1 cellular context compared by ENCODE assay signal in genomic region chr13:75411924-75412537, GRCh38.
TF ChIP-seq lines count a peak whose summit lies in the region.

No MANE protein-coding gene starts in this region.

TF ChIP-seq in HepG2, 621 proteins besides CTCF, POLR2A, EP300 and RAD21 (continued from another document and continues in another):
- TF ChIP-seq ELK4 (CRISPR knock-in tag; IDR thresholded peaks at IDR 0.05; ENCODE audit: borderline replicate concordance) (no peak), FOXK2 (IDR thresholded peaks at IDR 0.05) (no peak), KDM4B (CRISPR knock-in tag; IDR thresholded peaks at IDR 0.05) (peak; percentile 80; the same call in 1 of the 2 replicates), RERE (CRISPR knock-in tag; IDR thresholded peaks at IDR 0.05; ENCODE audit: low read depth) (0 out of 2 replicates have a peak, but pooled peaks have one; percentile 49), FOSL1 (CRISPR knock-in tag; IDR thresholded peaks at IDR 0.05; ENCODE audit: borderline replicate concordance) (no peak), KDM5B (CRISPR knock-in tag; IDR thresholded peaks at IDR 0.05; ENCODE audit: borderline replicate concordance) (no peak), ZNF33B (CRISPR knock-in tag; IDR thresholded peaks at IDR 0.05) (no peak), IRF2 (CRISPR knock-in tag; IDR thresholded peaks at IDR 0.05) (peak; percentile 84), ZNF784 (CRISPR knock-in tag; IDR thresholded peaks at IDR 0.05; ENCODE audit: borderline replicate concordance) (peak; percentile 72; the same call in 1 of the 2 replicates), ZNF878 (CRISPR knock-in tag; IDR thresholded peaks at IDR 0.05) (0 out of 2 replicates have a peak, but pooled peaks have one; percentile 8), NR3C1 (CRISPR knock-in tag; IDR thresholded peaks at IDR 0.05) (no peak), ELF1 (CRISPR knock-in tag; IDR thresholded peaks at IDR 0.05) (0 out of 2 replicates have a peak, but pooled peaks have one; percentile 22), HMG20B (CRISPR knock-in tag; conservative IDR thresholded peaks at IDR 0.05) (peak; percentile 67; the same call in 1 of the 2 replicates), BCL3 (CRISPR knock-in tag; IDR thresholded peaks at IDR 0.05) (no peak), ZMYM3 (CRISPR knock-in tag; IDR thresholded peaks at IDR 0.05) (peak; percentile 63; the same call in 1 of the 2 replicates), ZNF232 (CRISPR knock-in tag; IDR thresholded peaks at IDR 0.05; ENCODE audit: borderline replicate concordance) (0 out of 2 replicates have a peak, but pooled peaks have one; percentile 20), PRMT3 (CRISPR knock-in tag; IDR thresholded peaks at IDR 0.05; ENCODE audit: borderline replicate concordance, low read depth) (no peak), ZNF549 (CRISPR knock-in tag; IDR thresholded peaks at IDR 0.05) (no peak), SP4 (CRISPR knock-in tag; IDR thresholded peaks at IDR 0.05) (no peak), ZNF234 (CRISPR knock-in tag; conservative IDR thresholded peaks at IDR 0.05) (no peak), ZNF513 (CRISPR knock-in tag; conservative IDR thresholded peaks at IDR 0.05) (no peak), ZNF44 (CRISPR knock-in tag; IDR thresholded peaks at IDR 0.05) (no peak), ZNF414 (CRISPR knock-in tag; IDR thresholded peaks at IDR 0.05) (0 out of 2 replicates have a peak, but pooled peaks have one; percentile 59), MIER3 (CRISPR knock-in tag; IDR thresholded peaks at IDR 0.05; ENCODE audit: borderline replicate concordance) (peak; percentile 84; the same call in 1 of the 2 replicates), MBD4 (IDR thresholded peaks at IDR 0.05; ENCODE audit: borderline replicate concordance, low read length) (0 out of 2 replicates have a peak, but pooled peaks have one; percentile 29), NAIF1 (CRISPR knock-in tag; IDR thresholded peaks at IDR 0.05; ENCODE audit: borderline replicate concordance) (no peak), BCL6 (CRISPR knock-in tag; IDR thresholded peaks at IDR 0.05) (peak; percentile 87), SRSF1 (optimal IDR thresholded peaks at IDR 0.05; ENCODE audit: low read depth, low read length) (no peak), ZNF235 (CRISPR knock-in tag; IDR thresholded peaks at IDR 0.05; ENCODE audit: borderline replicate concordance) (no peak), HMGXB3 (CRISPR knock-in tag; IDR thresholded peaks at IDR 0.05; ENCODE audit: borderline replicate concordance) (0 out of 2 replicates have a peak, but pooled peaks have one; percentile 62), ZFP41 (CRISPR knock-in tag; IDR thresholded peaks at IDR 0.05; ENCODE audit: borderline replicate concordance) (no peak), MTF1 (CRISPR knock-in tag; IDR thresholded peaks at IDR 0.05) (no peak), PLSCR1 (CRISPR knock-in tag; IDR thresholded peaks at IDR 0.05; ENCODE audit: borderline replicate concordance) (no peak), ATF1 (CRISPR knock-in tag; IDR thresholded peaks at IDR 0.05) (no peak; the same call in 1 of the 2 replicates), PLRG1 (conservative IDR thresholded peaks at IDR 0.05) (no peak), ZBTB44 (CRISPR knock-in tag; IDR thresholded peaks at IDR 0.05) (no peak), HNF1B (CRISPR knock-in tag; IDR thresholded peaks at IDR 0.05) (peak; percentile 67; the same call in 1 of the 2 replicates), ZNF614 (CRISPR knock-in tag; IDR thresholded peaks at IDR 0.05; ENCODE audit: borderline replicate concordance) (peak; percentile 53; the same call in 1 of the 2 replicates), DRAP1 (CRISPR knock-in tag; IDR thresholded peaks at IDR 0.05) (peak; percentile 41; the same call in 1 of the 2 replicates), ZNF205 (CRISPR knock-in tag; IDR thresholded peaks at IDR 0.05) (peak; percentile 60; the same call in 1 of the 2 replicates), ZNF607 (CRISPR knock-in tag; IDR thresholded peaks at IDR 0.05; ENCODE audit: borderline replicate concordance) (no peak)
